In the genomic region with DNA sequence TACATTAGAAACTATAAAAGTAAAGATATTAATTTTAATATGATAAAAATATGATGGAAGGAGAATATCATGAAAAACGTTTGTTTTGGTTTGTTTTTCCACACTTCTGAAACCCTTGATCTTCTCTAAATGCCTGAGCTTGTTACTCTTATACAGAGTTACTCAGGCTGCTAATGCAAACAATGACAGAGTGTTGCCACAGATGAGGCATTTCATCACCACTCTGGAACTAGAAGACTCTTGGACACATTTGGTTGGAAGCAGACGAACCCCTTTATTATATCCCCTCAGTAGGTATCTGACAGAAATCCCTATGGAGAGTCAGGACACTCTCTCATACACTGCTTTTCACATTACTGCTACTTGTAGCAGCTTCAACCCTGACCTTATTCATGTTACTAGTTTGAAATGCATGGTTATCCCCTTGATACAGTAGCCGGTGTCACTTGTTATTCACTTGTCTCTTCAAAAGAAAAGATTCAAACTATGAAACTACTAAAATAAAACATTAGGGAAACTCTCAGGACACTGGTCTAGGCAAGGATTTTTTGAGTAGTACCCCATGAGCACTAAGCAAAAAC, we compare ENCODE assay signal across 12 cellular contexts.
DNase-seq lines count a peak whose midpoint lies in the region; ATAC-seq, FAIRE-seq and TF ChIP-seq lines count a peak whose summit lies in the region.
"Had no signal": no experiment of that assay in that cellular context is flagged by ENCODE, and none has a peak within 500 bp of the region (broad histone marks: within the 10 kb centered on the region; RNA-seq: fewer than 3 reads in every experiment).

No MANE protein-coding gene starts in this region.

- H3K27ac ChIP-seq in OCI-LY7 (ENCODE audit: low read depth, low read length, poor library complexity, severe bottlenecking) = no peak overlapping the region
- H3K27ac ChIP-seq: foreskin keratinocyte had no signal

- DNase-seq in left ventricle myocardium superior (no peak), Right ventricle myocardium inferior (ENCODE audit: missing footprints) (no peak), bronchial epithelial cell (ENCODE audit: low read depth) (peak; percentile 86), kidney tubule cell (ENCODE audit: low spot score) (peak; percentile 52), 8988T (no peak), OCI-LY7 (ENCODE audit: low spot score) (no peak)
- DNase-seq in activated CD4-positive, alpha-beta T cell treated with anti-CD3 and anti-CD28 coated beads for 4 hours = no peak
- DNase-seq: central memory CD4-positive, alpha-beta T cell; foreskin keratinocyte; left cardiac atrium; NCI-H1436 treated with DMSO at 0.1 percent for 48 hours had no signal

- H3K4me1 ChIP-seq in OCI-LY7 (ENCODE audit: insufficient read depth, low read length, poor library complexity, severe bottlenecking) = no peaks in the 10 kb centered on the region

- H3K36me3 ChIP-seq in bronchial epithelial cell (ENCODE audit: control insufficient read depth, insufficient read depth, low read length) (no peaks in the 10 kb centered on the region), OCI-LY7 (ENCODE audit: insufficient read depth, low read length) (no peaks in the 10 kb centered on the region)

- BruUV-seq in OCI-LY7 (replicated peaks; lab: Mats Ljungman, UMichigan) = no TSS peak

- no peak for FAIRE-seq in bronchial epithelial cell (lab: Jason Lieb, UNC)

- POLR2A ChIA-PET in OCI-LY7 (lab: Charles Lee) = interaction anchor here (1.0 to 1.2 kb wide), 2 partner anchors 10 to 14 kb away, joined by 3 read pairs; no protein-coding TSS in a partner anchor

- no peaks in the 10 kb centered on the region for H3K9me2 ChIP-seq in OCI-LY7 (ENCODE audit: insufficient read depth, low read length)

- intact Hi-C loops in left ventricle myocardium superior (cut with micrococcal nuclease) (no loop called here), Right ventricle myocardium inferior (cut with DNase I) (no loop called here), OCI-LY7 (cut with micrococcal nuclease; ENCODE audit: unreplicated experiment) (no loop called here)

- no peak overlapping the region for H2AFZ ChIP-seq in OCI-LY7 (ENCODE audit: low read length)

- H3K79me2 ChIP-seq in OCI-LY7 (ENCODE audit: insufficient read depth, low read depth, low read length) = no peaks in the 10 kb centered on the region

- H3K4me3 ChIP-seq in bronchial epithelial cell (ENCODE audit: low read depth, low read length) = no peak overlapping the region
- no peak overlapping the region for H3K4me3 ChIP-seq in OCI-LY7 (ENCODE audit: low read depth, low read length, poor library complexity, severe bottlenecking)

- H3K4me2 ChIP-seq in OCI-LY7 (ENCODE audit: low read length) = no peak overlapping the region

- no peaks in the 10 kb centered on the region for H4K20me1 ChIP-seq in OCI-LY7 (ENCODE audit: insufficient read depth, low read length)

- H3K27me3 ChIP-seq in bronchial epithelial cell (ENCODE audit: control insufficient read depth, insufficient read depth, low read length) = no peaks in the 10 kb centered on the region
- H3K27me3 ChIP-seq: foreskin keratinocyte had no signal

- no peak for TF ChIP-seq CTCF in bronchial epithelial cell (IDR thresholded peaks at IDR 0.05; ENCODE audit: insufficient read depth, low read length, severe bottlenecking)
- TF ChIP-seq CTCF in OCI-LY7 (conservative IDR thresholded peaks at IDR 0.05; ENCODE audit: low read length) = no peak

- CTCF ChIA-PET in OCI-LY7 (lab: Charles Lee; ENCODE audit: unreplicated experiment) = no interaction called here

- peak; percentile 59 for ATAC-seq in left ventricle myocardium superior
- ATAC-seq in Right ventricle myocardium inferior = no peak
- no peak for ATAC-seq in esophagus mucosa
- ATAC-seq: foreskin keratinocyte had no signal

- H3K9me3 ChIP-seq in OCI-LY7 (ENCODE audit: low read length) = no peaks in the 10 kb centered on the region

Comparison
In these comparisons a context has a peak if more than half of its experiments do, and no peak if none do; other contexts are left out.
1. DNase-seq: peak in bronchial epithelial cell (single experiment) and kidney tubule cell (single experiment); none in left ventricle myocardium superior (single experiment), Right ventricle myocardium inferior (single experiment), activated CD4-positive, alpha-beta T cell treated with anti-CD3 and anti-CD28 coated beads for 4 hours (0 of 2), 8988T (single experiment) and OCI-LY7 (single experiment).